Comparison of ENCODE assay signal across 19 cellular contexts in the genomic region with DNA sequence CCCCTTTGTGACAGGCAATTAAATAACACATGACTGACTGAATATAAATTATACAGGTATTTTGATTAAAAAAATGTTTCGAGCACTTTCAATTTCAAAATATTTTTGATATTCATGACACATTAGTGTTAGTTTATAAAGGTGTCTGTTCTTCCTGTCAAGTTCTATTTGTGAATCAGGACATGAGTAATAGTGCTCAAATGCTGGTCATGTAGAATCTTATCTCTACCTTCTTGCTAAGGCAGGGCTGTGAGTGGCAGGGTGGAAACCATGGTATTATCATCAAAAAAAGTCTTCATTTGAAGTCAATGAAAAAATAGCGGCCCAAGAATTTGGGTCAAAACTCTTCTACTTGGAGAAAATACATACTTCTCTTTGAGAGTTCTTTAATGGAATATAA.
DNase-seq lines count a peak whose midpoint lies in the region; ATAC-seq, FAIRE-seq and TF ChIP-seq lines count a peak whose summit lies in the region.
"Had no signal": no experiment of that assay in that cellular context is flagged by ENCODE, and none has a peak within 500 bp of the region (broad histone marks: within the 10 kb centered on the region; RNA-seq: fewer than 3 reads in every experiment).

No MANE protein-coding gene starts in this region.

- no peak overlapping the region for H3K27ac ChIP-seq in RWPE1
- H3K27ac ChIP-seq: HL-60 had no signal

- TF ChIP-seq CTCF in RWPE1 (conservative IDR thresholded peaks at IDR 0.05; ENCODE audit: low read depth) (no peak), epithelial cell of esophagus (IDR thresholded peaks at IDR 0.05; ENCODE audit: insufficient read depth, low read depth, low read length, missing control alignments) (no peak)

- no peaks in the 10 kb centered on the region for H3K4me1 Mint-ChIP-seq in stimulated activated naive CD8-positive, alpha-beta T cell treated with anti-CD3 and anti-CD28 coated beads, Interleukin-15, amount 100 ng/mL, for 72 hours
- H3K4me1 Mint-ChIP-seq: B cell, IgD-negative memory B cell had no signal

- H3K4me3 ChIP-seq in epithelial cell of esophagus (ENCODE audit: low read length) = no peak overlapping the region

- DNase-seq in HTR-8/SVneo (ENCODE audit: insufficient read length, low spot score) = no peak
- DNase-seq in RWPE1 (ENCODE audit: low spot score) = peak; percentile 45
- peak; percentile 73 for DNase-seq in epithelial cell of esophagus (ENCODE audit: low read depth)
- DNase-seq in kidney glomerular epithelial cell (lab: John Stamatoyannopoulos, UW) = peak; percentile 26
- no peak for DNase-seq in NCI-H2171 (lab: John Stamatoyannopoulos, UW)
- no peak for DNase-seq in stimulated activated naive CD8-positive, alpha-beta T cell treated with anti-CD3 and anti-CD28 coated beads, Interleukin-15, amount 100 ng/mL, for 72 hours
- no peak for DNase-seq in activated naive CD4-positive, alpha-beta T cell (lab: John Stamatoyannopoulos, UW)
- DNase-seq: C1 segment of cervical spinal cord; Calu3; CD4-positive, alpha-beta T cell; DMS79; HCEC 1CT; HFFc6 had no signal

- H3K27ac Mint-ChIP-seq in stimulated activated naive CD8-positive, alpha-beta T cell treated with anti-CD3 and anti-CD28 coated beads, Interleukin-15, amount 100 ng/mL, for 72 hours = no peak overlapping the region
- H3K27ac Mint-ChIP-seq: B cell; CD4-positive, alpha-beta T cell; HFFc6; IgD-negative memory B cell had no signal

- H3K9me3 Mint-ChIP-seq in stimulated activated naive CD8-positive, alpha-beta T cell treated with anti-CD3 and anti-CD28 coated beads, Interleukin-15, amount 100 ng/mL, for 72 hours = no peaks in the 10 kb centered on the region
- H3K9me3 Mint-ChIP-seq: CD4-positive, alpha-beta T cell; HFFc6 had no signal

- H3K27me3 Mint-ChIP-seq in stimulated activated naive CD8-positive, alpha-beta T cell treated with anti-CD3 and anti-CD28 coated beads, Interleukin-15, amount 100 ng/mL, for 72 hours = peaks cover 10% of the 10 kb centered on the region
- H3K27me3 Mint-ChIP-seq: B cell had no signal

- H3K4me3 Mint-ChIP-seq in stimulated activated naive CD8-positive, alpha-beta T cell treated with anti-CD3 and anti-CD28 coated beads, Interleukin-15, amount 100 ng/mL, for 72 hours = no peak overlapping the region
- H3K4me3 Mint-ChIP-seq: B cell; CD4-positive, alpha-beta T cell; HFFc6; IgD-negative memory B cell had no signal

- CTCF ChIA-PET in RWPE1 (lab: Yijun Ruan, JAX) = no interaction called here

- POLR2A ChIA-PET in RWPE1 (lab: Yijun Ruan, JAX; ENCODE audit: low non-redundant PET) = no interaction called here

- FAIRE-seq in HTR-8/SVneo (lab: Jason Lieb, UNC) = peak; percentile 89
- FAIRE-seq: A204.1, GM12892, H1 had no signal

- no peak for ATAC-seq in stimulated activated naive CD8-positive, alpha-beta T cell treated with anti-CD3 and anti-CD28 coated beads, Interleukin-15, amount 100 ng/mL, for 72 hours

Comparison
In these comparisons a context has a peak if more than half of its experiments do, and no peak if none do; other contexts are left out.
1. DNase-seq: peak in RWPE1 (single experiment), epithelial cell of esophagus (single experiment) and kidney glomerular epithelial cell (single experiment); none in HTR-8/SVneo (single experiment), NCI-H2171 (single experiment), stimulated activated naive CD8-positive, alpha-beta T cell treated with anti-CD3 and anti-CD28 coated beads, Interleukin-15, amount 100 ng/mL, for 72 hours (0 of 2) and activated naive CD4-positive, alpha-beta T cell (0 of 4).